ENCODE assay signal across 25 cellular contexts in genomic region chr10:23877791-23878190, GRCh38.
"Had no signal": no experiment of that assay in that cellular context is flagged by ENCODE, and none has a peak within 500 bp of the region (broad histone marks: within the 10 kb centered on the region; RNA-seq: fewer than 3 reads in every experiment).

No MANE protein-coding gene starts in this region.

- H3K36me3 Mint-ChIP-seq: immature natural killer cell, mesothelial cell of epicardium, naive B cell had no signal

- H3K4me1 Mint-ChIP-seq: endodermal cell, immature natural killer cell, naive B cell had no signal

- H3K4me3 Mint-ChIP-seq: dendritic cell treated with granulocyte-macrophage colony-stimulating factor and Interleukin-4, amounts not matched to agents 40 ng/mL and 50 ng/mL, for 4 days; effector memory CD8-positive, alpha-beta T cell; endodermal cell; immature natural killer cell; mesothelial cell of epicardium; naive B cell had no signal

- H3K27ac ChIP-seq: colonic mucosa, epithelial cell of prostate, esophagus squamous epithelium, gastrocnemius medialis, heart right ventricle, left lung, lower lobe of right lung had no signal

- H3K27me3 Mint-ChIP-seq: dendritic cell treated with granulocyte-macrophage colony-stimulating factor and Interleukin-4, amounts not matched to agents 40 ng/mL and 50 ng/mL, for 4 days; effector memory CD8-positive, alpha-beta T cell; naive B cell had no signal

- H3K4me1 ChIP-seq: colonic mucosa, esophagus squamous epithelium, gastrocnemius medialis, heart right ventricle, left lung, lower lobe of right lung had no signal

- H3K36me3 ChIP-seq: colonic mucosa, esophagus squamous epithelium, gastrocnemius medialis, heart right ventricle, left lung, lower lobe of right lung had no signal

- H3K9me3 Mint-ChIP-seq: dendritic cell treated with granulocyte-macrophage colony-stimulating factor and Interleukin-4, amounts not matched to agents 40 ng/mL and 50 ng/mL, for 4 days; endodermal cell; immature natural killer cell had no signal

- H3K9me3 ChIP-seq: colonic mucosa, esophagus squamous epithelium, gastrocnemius medialis, heart right ventricle, left lung, lower lobe of right lung, mucosa of descending colon had no signal

- DNase-seq: colonic mucosa; cortex of kidney; effector CD8-positive, alpha-beta T cell; effector memory CD8-positive, alpha-beta T cell; endodermal cell; erythroblast; esophagus squamous epithelium; foreskin fibroblast; foreskin melanocyte; gastrocnemius medialis; glutamatergic neuron; head of caudate nucleus; heart right ventricle; hippocampal formation; immature natural killer cell; left cardiac atrium; left lung; left ventricle myocardium superior; lower lobe of right lung; mesenchymal stem cell; mucosa of descending colon; naive B cell had no signal

- H3K27me3 ChIP-seq: colonic mucosa, esophagus squamous epithelium, gastrocnemius medialis, left lung had no signal

- H3K4me3 ChIP-seq: colonic mucosa, esophagus squamous epithelium, gastrocnemius medialis, heart right ventricle, left lung, lower lobe of right lung, mucosa of descending colon had no signal

- H3K27ac Mint-ChIP-seq: dendritic cell treated with granulocyte-macrophage colony-stimulating factor and Interleukin-4, amounts not matched to agents 40 ng/mL and 50 ng/mL, for 4 days; effector memory CD8-positive, alpha-beta T cell; endodermal cell; immature natural killer cell; mesothelial cell of epicardium; naive B cell had no signal
